In the genomic region with DNA sequence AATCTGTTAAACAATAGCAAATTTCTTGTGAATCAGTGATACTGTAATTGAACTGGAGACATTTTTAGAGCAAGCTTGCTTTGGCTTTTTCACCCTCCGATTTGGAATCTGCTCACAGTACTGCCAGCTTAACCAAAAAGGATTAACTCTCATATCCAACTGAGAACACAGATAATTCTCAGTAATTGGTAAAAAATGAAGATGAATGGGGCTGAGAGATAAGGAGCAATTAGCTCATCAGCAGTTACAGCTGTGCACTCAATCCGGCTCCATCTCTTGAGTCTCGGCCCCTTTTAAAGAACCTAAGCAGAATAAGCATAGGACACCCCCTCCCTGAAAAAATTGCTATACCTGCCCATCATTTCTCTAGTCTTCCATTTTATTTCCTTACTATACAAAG, we compare ENCODE assay signal across 18 cellular contexts.
DNase-seq lines count a peak whose midpoint lies in the region; ATAC-seq, FAIRE-seq and TF ChIP-seq lines count a peak whose summit lies in the region.
"Had no signal": no experiment of that assay in that cellular context is flagged by ENCODE, and none has a peak within 500 bp of the region (broad histone marks: within the 10 kb centered on the region; RNA-seq: fewer than 3 reads in every experiment).

No MANE protein-coding gene starts in this region.

- H3K27me3 ChIP-seq in muscle layer of duodenum (ENCODE audit: low read depth, low read length) (no peaks in the 10 kb centered on the region), GM23338 (ENCODE audit: insufficient read depth) (no peaks in the 10 kb centered on the region)
- H3K27me3 ChIP-seq: tibial artery had no signal

- no peaks in the 10 kb centered on the region for H3K36me3 Mint-ChIP-seq in GM23338 (ENCODE audit: low read depth)
- H3K36me3 Mint-ChIP-seq: stimulated activated memory B cell treated with anti-CD40 and anti-IgM and Interleukin-4, amounts not matched to agents 10 μg/mL and 1 μg/mL and 100 μg/mL, for 72 hours had no signal

- TF ChIP-seq CTCF in D721Med (IDR thresholded peaks at IDR 0.05; ENCODE audit: insufficient read depth, missing control alignments) (no peak), GM23338 (conservative IDR thresholded peaks at IDR 0.05; ENCODE audit: low read depth in 2 of 2) (no peak)

- ATAC-seq in GM18520 (IDR thresholded peaks at IDR 0.05; ENCODE audit: unreplicated experiment) (no peak), GM23338 (no peak), HG02970 (IDR thresholded peaks at IDR 0.05; ENCODE audit: low FRiP score, unreplicated experiment) (no peak)
- ATAC-seq: left ventricle myocardium superior; stimulated activated memory B cell treated with anti-CD40 and anti-IgM and Interleukin-4, amounts not matched to agents 10 μg/mL and 1 μg/mL and 100 μg/mL, for 72 hours had no signal

- H3K27ac Mint-ChIP-seq in GM23338 = no peak overlapping the region
- H3K27ac Mint-ChIP-seq: activated T-helper 2 cell treated with anti-CD3 and anti-CD28 coated beads, Interferon-gamma antibody, Interleukin-2, Interleukin-4, amounts not matched to agents 10 μg/mL and 5 μg/mL and 100 μg/mL, durations not matched to agents 14 hours and 24 hours and 36 hours; stimulated activated memory B cell treated with anti-CD40 and anti-IgM and Interleukin-4, amounts not matched to agents 10 μg/mL and 1 μg/mL and 100 μg/mL, for 72 hours had no signal

- H3K79me2 ChIP-seq in GM23338 (replicated peaks; ENCODE audit: insufficient read depth) = no peaks in the 10 kb centered on the region

- peak; percentile 94 for FAIRE-seq in D721Med (lab: Jason Lieb, UNC)

- H3K4me3 ChIP-seq in muscle layer of duodenum (ENCODE audit: low read depth in 1 of 2, low read length in 2 of 2) (no peak overlapping the region), GM23338 (no peak overlapping the region)
- H3K4me3 ChIP-seq: prostate gland, tibial artery had no signal

- no peak overlapping the region for H3K4me3 Mint-ChIP-seq in GM23338
- H3K4me3 Mint-ChIP-seq: stimulated activated memory B cell treated with anti-CD40 and anti-IgM and Interleukin-4, amounts not matched to agents 10 μg/mL and 1 μg/mL and 100 μg/mL, for 72 hours had no signal

- H3F3A ChIP-seq in GM23338 (replicated peaks; ENCODE audit: low read depth) = no peaks in the 10 kb centered on the region

- DNase-seq in D721Med (ENCODE audit: insufficient read length, low spot score) (no peak), NCI-H524 (lab: John Stamatoyannopoulos, UW) (peak; percentile 80 to 96), amniotic epithelial cell (ENCODE audit: low read depth) (peak; percentile 69), kidney tubule cell (ENCODE audit: low spot score) (no peak), GM23338 (ENCODE audit: low spot score) (no peak)
- DNase-seq: activated CD4-positive, CD25-positive, alpha-beta regulatory T cell treated with anti-CD3 and anti-CD28 coated beads, Interleukin-2, amount 50 U/mL, for 72 hours; Calu3; central memory CD4-positive, alpha-beta T cell; effector CD4-positive, alpha-beta T cell; left ventricle myocardium superior; NCI-H2081 treated with DMSO at 0.1 percent for 48 hours; tibial artery had no signal

- H3K9me3 ChIP-seq in muscle layer of duodenum (ENCODE audit: control insufficient read depth in 1 of 2, low read length in 2 of 2) = no peaks in the 10 kb centered on the region
- H3K9me3 ChIP-seq: prostate gland, tibial artery had no signal

- no peaks in the 10 kb centered on the region for H3K9me2 ChIP-seq in GM23338 (ENCODE audit: insufficient read depth)

- H3K4me1 Mint-ChIP-seq in GM23338 = peaks cover 32% of the 10 kb centered on the region
- H3K4me1 Mint-ChIP-seq: stimulated activated memory B cell treated with anti-CD40 and anti-IgM and Interleukin-4, amounts not matched to agents 10 μg/mL and 1 μg/mL and 100 μg/mL, for 72 hours had no signal

- H3K4me2 ChIP-seq in GM23338 = no peak overlapping the region

- H3K36me3 ChIP-seq in muscle layer of duodenum (ENCODE audit: control insufficient read depth in 1 of 2, insufficient read depth in 2 of 2, low read length in 2 of 2) (no peaks in the 10 kb centered on the region), GM23338 (ENCODE audit: insufficient read depth) (no peaks in the 10 kb centered on the region)
- H3K36me3 ChIP-seq: prostate gland, tibial artery had no signal

- peak overlapping the region; percentile 29 for H3K27ac ChIP-seq in muscle layer of duodenum (ENCODE audit: low read length)
- no peak overlapping the region for H3K27ac ChIP-seq in GM23338 (ENCODE audit: low read depth)
- H3K27ac ChIP-seq: prostate gland, tibial artery had no signal

- no peaks in the 10 kb centered on the region for H3K27me3 Mint-ChIP-seq in GM23338 (ENCODE audit: insufficient read depth, low read depth, poor library complexity)
- H3K27me3 Mint-ChIP-seq: stimulated activated memory B cell treated with anti-CD40 and anti-IgM and Interleukin-4, amounts not matched to agents 10 μg/mL and 1 μg/mL and 100 μg/mL, for 72 hours had no signal

- H2AFZ ChIP-seq in GM23338 = no peak overlapping the region

- no peaks in the 10 kb centered on the region for H3K9me3 Mint-ChIP-seq in GM23338
- H3K9me3 Mint-ChIP-seq: activated T-helper 2 cell treated with anti-CD3 and anti-CD28 coated beads, Interferon-gamma antibody, Interleukin-2, Interleukin-4, amounts not matched to agents 10 μg/mL and 5 μg/mL and 100 μg/mL, durations not matched to agents 14 hours and 24 hours and 36 hours had no signal

- H3K4me1 ChIP-seq in muscle layer of duodenum (ENCODE audit: control insufficient read depth in 1 of 2, insufficient read depth in 2 of 2, low read length in 2 of 2) (no peaks in the 10 kb centered on the region), GM23338 (ENCODE audit: insufficient read depth) (peaks cover 19% of the 10 kb centered on the region)
- H3K4me1 ChIP-seq: prostate gland, tibial artery had no signal

- H4K20me1 ChIP-seq in GM23338 (replicated peaks; ENCODE audit: insufficient read depth) = no peaks in the 10 kb centered on the region

TF ChIP-seq in GM23338, 12 proteins besides CTCF, POLR2A, EP300 and RAD21:
- TF ChIP-seq JUNB (IDR thresholded peaks at IDR 0.05; ENCODE audit: unreplicated experiment) = no peak
- no peak for TF ChIP-seq ZNF331 (CRISPR knock-in tag; IDR thresholded peaks at IDR 0.05; ENCODE audit: low read depth)
TF ChIP-seq in GM23338: peak in this region for 0.

Comparison
In these comparisons a context has a peak if more than half of its experiments do, and no peak if none do; other contexts are left out.
1. DNase-seq: peak in NCI-H524 (2 of 2) and amniotic epithelial cell (single experiment); none in D721Med (single experiment), kidney tubule cell (single experiment) and GM23338 (single experiment).